In genomic region chr3:8868996-8869395, GRCh38 we compare ENCODE assay signal across 29 cellular contexts.
DNase-seq lines count a peak whose midpoint lies in the region; FAIRE-seq and TF ChIP-seq lines count a peak whose summit lies in the region.
"Had no signal": no experiment of that assay in that cellular context is flagged by ENCODE, and none has a peak within 500 bp of the region (broad histone marks: within the 10 kb centered on the region; RNA-seq: fewer than 3 reads in every experiment).

No MANE protein-coding gene starts in this region.

- H3K27ac ChIP-seq in breast epithelium (no peak overlapping the region), SK-N-SH (ENCODE audit: low read depth in 2 of 2, low read length in 1 of 2) (peak overlapping the region; percentile 23 to 92; a peak in 3 of 4 replicates), hepatocyte (peak overlapping the region; percentile 78)
- H3K27ac ChIP-seq: 22Rv1, ascending aorta, HL-60, right lobe of liver had no signal

- H4K20me1 ChIP-seq in SK-N-SH (ENCODE audit: insufficient read depth) (no peaks in the 10 kb centered on the region), hepatocyte (ENCODE audit: insufficient read depth, poor library complexity, severe bottlenecking) (no peaks in the 10 kb centered on the region)

- no peak for TF ChIP-seq RAD21 in SK-N-SH (IDR thresholded peaks at IDR 0.05; ENCODE audit: low read length)

- no peaks in the 10 kb centered on the region for H3K4me1 ChIP-seq in breast epithelium
- peaks cover 0 to 17% of the 10 kb centered on the region in 2 experiments; a peak in 3 of 4 replicates for H3K4me1 ChIP-seq in SK-N-SH (ENCODE audit: control insufficient read depth in 1 of 2, insufficient read depth in 2 of 2, low read depth in 1 of 2, low read length in 1 of 2)
- peaks cover 7% of the 10 kb centered on the region for H3K4me1 ChIP-seq in hepatocyte (ENCODE audit: insufficient read depth)
- H3K4me1 ChIP-seq: ascending aorta, BE2C, right lobe of liver had no signal

- H3K9me3 ChIP-seq in breast epithelium (no peaks in the 10 kb centered on the region), SK-N-SH (no peaks in the 10 kb centered on the region), hepatocyte (ENCODE audit: low read depth) (no peaks in the 10 kb centered on the region)
- H3K9me3 ChIP-seq: ascending aorta, BE2C, right lobe of liver had no signal

- H3K36me3 Mint-ChIP-seq in MCF 10A (ENCODE audit: insufficient read depth, unreplicated experiment): no peaks in the 10 kb centered on the region

- H3K27me3 Mint-ChIP-seq in MCF 10A (ENCODE audit: insufficient read depth, unreplicated experiment): no peaks in the 10 kb centered on the region
- H3K27me3 Mint-ChIP-seq: activated CD8-positive, alpha-beta T cell treated with anti-CD3 and anti-CD28 coated beads for 36 hours; activated naive CD8-positive, alpha-beta T cell; T-cell had no signal

- no peaks in the 10 kb centered on the region for H3K36me3 ChIP-seq in breast epithelium
- no peaks in the 10 kb centered on the region for H3K36me3 ChIP-seq in SK-N-SH (replicated peaks in 1 of 2; ENCODE audit: control insufficient read depth in 1 of 2, insufficient read depth in 2 of 2, low read length in 1 of 2)
- no peaks in the 10 kb centered on the region for H3K36me3 ChIP-seq in hepatocyte (replicated peaks; ENCODE audit: insufficient read depth, low read depth)
- H3K36me3 ChIP-seq: ascending aorta, BE2C, right lobe of liver had no signal

- TF ChIP-seq CTCF in MCF 10A (IDR thresholded peaks at IDR 0.05; ENCODE audit: unreplicated experiment) (no peak), breast epithelium (IDR thresholded peaks at IDR 0.05) (no peak), SK-N-SH (IDR thresholded peaks at IDR 0.05) (no peak), hepatocyte (IDR thresholded peaks at IDR 0.05; ENCODE audit: poor library complexity) (no peak)

- no peak for FAIRE-seq in RCC 7860 (lab: Jason Lieb, UNC)
- FAIRE-seq: GM12878, TTC549 had no signal

- no peak overlapping the region for H3K4me3 ChIP-seq in breast epithelium
- H3K4me3 ChIP-seq in SK-N-SH (ENCODE audit: low read depth in 2 of 2, low read length in 1 of 2): peak overlapping the region in 1 of 2 experiments; percentile 18; a peak in 1 of 4 replicates
- H3K4me3 ChIP-seq in hepatocyte: no peak overlapping the region
- H3K4me3 ChIP-seq: ascending aorta, GM12878, right lobe of liver had no signal

- no peaks in the 10 kb centered on the region for H3K79me2 ChIP-seq in SK-N-SH (ENCODE audit: insufficient read depth)
- H3K79me2 ChIP-seq in hepatocyte: no peaks in the 10 kb centered on the region

- H3F3A ChIP-seq in SK-N-SH (replicated peaks; ENCODE audit: insufficient read depth): peaks cover 26% of the 10 kb centered on the region

- peaks cover 24% of the 10 kb centered on the region for H3K4me1 Mint-ChIP-seq in MCF 10A (ENCODE audit: insufficient read depth, unreplicated experiment)
- H3K4me1 Mint-ChIP-seq: T-cell had no signal

- TF ChIP-seq EP300 in SK-N-SH (IDR thresholded peaks at IDR 0.05; ENCODE audit: borderline replicate concordance in 1 of 2, low read depth in 1 of 2, low read length in 1 of 2): no peak

- DNase-seq in MCF 10A (ENCODE audit: unreplicated experiment) (no peak), breast epithelium (ENCODE audit: low spot score in 2 of 2) (no peak), SK-N-SH (no peak), hepatocyte (ENCODE audit: low spot score) (no peak), superior temporal gyrus (ENCODE audit: extremely low spot score) (peak; percentile 20), RCC 7860 (ENCODE audit: low spot score) (no peak), GM19238 (ENCODE audit: insufficient read length, low spot score) (no peak), C1 segment of cervical spinal cord (lab: John Stamatoyannopoulos, UW) (no peak)
- DNase-seq: activated CD4-positive, alpha-beta T cell treated with anti-CD3 and anti-CD28 coated beads for 1 hour; activated CD8-positive, alpha-beta T cell treated with anti-CD3 and anti-CD28 coated beads for 36 hours; BE2C; DND-41; H9; hippocampal formation; left ventricle myocardium superior; NCI-H1105 treated with DMSO at 0.1 percent for 48 hours; NCI-H2029 treated with DMSO at 0.1 percent for 48 hours; NCI-H2227 treated with DMSO at 0.1 percent for 48 hours; posterior cingulate gyrus; right lobe of liver; SHP77 treated with DMSO at 0.1 percent for 48 hours; T-cell had no signal

- TF ChIP-seq POLR2A in breast epithelium (IDR thresholded peaks at IDR 0.05): no peak

- H3K27ac Mint-ChIP-seq in MCF 10A (ENCODE audit: low read depth, unreplicated experiment): peak overlapping the region; percentile 92
- H3K27ac Mint-ChIP-seq: activated CD8-positive, alpha-beta T cell treated with anti-CD3 and anti-CD28 coated beads for 36 hours; activated naive CD8-positive, alpha-beta T cell; nephron; T-cell had no signal

- H3K9me3 Mint-ChIP-seq in MCF 10A (ENCODE audit: unreplicated experiment): no peaks in the 10 kb centered on the region
- H3K9me3 Mint-ChIP-seq: activated CD8-positive, alpha-beta T cell treated with anti-CD3 and anti-CD28 coated beads for 36 hours; H9; nephron; T-cell had no signal

- H3K4me2 ChIP-seq in SK-N-SH (peak overlapping the region; percentile 57; the same call in 1 of the 2 replicates), hepatocyte (no peak overlapping the region)

- intact Hi-C loops in MCF 10A (cut with micrococcal nuclease) (loop anchor here (10.0 kb wide), 1 partner anchor 94 kb away; no protein-coding TSS in a partner anchor), breast epithelium (cut with DNase I; ENCODE audit: low total_unique reads) (no loop called here)

- peak overlapping the region; percentile 73; the same call in 1 of the 2 replicates for H2AFZ ChIP-seq in SK-N-SH (ENCODE audit: low read depth)
- no peak overlapping the region for H2AFZ ChIP-seq in hepatocyte

- no TSS peak for BruUV-seq in MCF 10A (replicated peaks; lab: Mats Ljungman, UMichigan)

- no peaks in the 10 kb centered on the region for H3K9me2 ChIP-seq in SK-N-SH
- H3K9me2 ChIP-seq in hepatocyte (replicated peaks; ENCODE audit: insufficient read depth): no peaks in the 10 kb centered on the region

- peak overlapping the region; percentile 61 for H3K9ac ChIP-seq in SK-N-SH

- POLR2A ChIA-PET in MCF 10A (lab: Yijun Ruan, JAX): interaction anchor here (0.8 to 1.0 kb wide), 2 partner anchors 11 to 93 kb away, joined by 3 read pairs; no protein-coding TSS in a partner anchor
- POLR2A ChIA-PET in SK-N-SH (lab: Yijun Ruan, JAX): no interaction called here

- WGBS in SK-N-SH (ENCODE audit: low lambda C conversion rate): 58% methylated on average over 3 of the region's 3 CpGs
- 88% methylated on average over 3 of the region's 3 CpGs for WGBS in hepatocyte (ENCODE audit: low lambda C conversion rate, missing lambda C conversion rate)

- H3K4me3 Mint-ChIP-seq in MCF 10A (ENCODE audit: unreplicated experiment): no peak overlapping the region
- H3K4me3 Mint-ChIP-seq: activated CD8-positive, alpha-beta T cell treated with anti-CD3 and anti-CD28 coated beads for 36 hours; activated naive CD8-positive, alpha-beta T cell; H9; nephron; T-cell had no signal

- H3K27me3 ChIP-seq in breast epithelium (no peaks in the 10 kb centered on the region), SK-N-SH (ENCODE audit: insufficient read depth) (no peaks in the 10 kb centered on the region), hepatocyte (no peaks in the 10 kb centered on the region)
- H3K27me3 ChIP-seq: ascending aorta, BE2C, right lobe of liver had no signal

- CTCF ChIA-PET in MCF 10A (lab: Yijun Ruan, JAX): interaction anchor here (0.6 to 1.4 kb wide), 2 partner anchors 100 to 1250 kb away, joined by 3 to 7 read pairs; partner anchors contain the start of gene OXTR
- CTCF ChIA-PET in SK-N-SH (lab: Yijun Ruan, JAX): no interaction called here

TF ChIP-seq in SK-N-SH, 30 proteins besides CTCF, POLR2A, EP300 and RAD21:
- no peak for TF ChIP-seq SIN3A (IDR thresholded peaks at IDR 0.05; ENCODE audit: borderline replicate concordance, low read depth, low read length)

Comparison
In these comparisons a context has a peak if more than half of its experiments do, and no peak if none do; other contexts are left out.
1. H3K27ac ChIP-seq: peak in SK-N-SH (2 of 2) and hepatocyte (single experiment); none in breast epithelium (0 of 2).